ENCODE assay signal across 1 cellular context in genomic region chr19:44356383-44357111, GRCh38.
TF ChIP-seq lines count a peak whose summit lies in the region.

ZNF112 (minus strand) TSS chr19:44356680; CDS start chr19:44340539, 16,141 bp downstream.

TF ChIP-seq in HepG2, 621 proteins besides CTCF, POLR2A, EP300 and RAD21 (continued from another document and continues in another):
- TF ChIP-seq ZBTB49 (CRISPR knock-in tag; IDR thresholded peaks at IDR 0.05; ENCODE audit: borderline replicate concordance) (no peak), RFXAP (CRISPR knock-in tag; IDR thresholded peaks at IDR 0.05; ENCODE audit: borderline replicate concordance) (peak; percentile 60; the same call in 1 of the 2 replicates), CBX5 (CRISPR knock-in tag; IDR thresholded peaks at IDR 0.05; ENCODE audit: borderline replicate concordance) (no peak; the same call in 1 of the 2 replicates), HOXA9 (CRISPR knock-in tag; IDR thresholded peaks at IDR 0.05; ENCODE audit: borderline replicate concordance) (no peak), ELF1 (CRISPR knock-in tag; IDR thresholded peaks at IDR 0.05) (peak; percentile 96), TEAD2 (CRISPR knock-in tag; IDR thresholded peaks at IDR 0.05) (no peak), SOX5 (CRISPR knock-in tag; IDR thresholded peaks at IDR 0.05; ENCODE audit: borderline replicate concordance) (no peak), ZNF543 (CRISPR knock-in tag; IDR thresholded peaks at IDR 0.05) (no peak), ZNF337 (CRISPR knock-in tag; IDR thresholded peaks at IDR 0.05; ENCODE audit: borderline replicate concordance, low read depth) (no peak), ZNF143 (CRISPR knock-in tag; IDR thresholded peaks at IDR 0.05) (peak; percentile 99), ZNF644 (CRISPR knock-in tag; IDR thresholded peaks at IDR 0.05; ENCODE audit: low read depth) (no peak), RARG (CRISPR knock-in tag; IDR thresholded peaks at IDR 0.05; ENCODE audit: low read depth) (no peak), MYC (CRISPR knock-in tag; IDR thresholded peaks at IDR 0.05; ENCODE audit: borderline replicate concordance) (peak; percentile 40; the same call in 1 of the 2 replicates), ZNF607 (CRISPR knock-in tag; IDR thresholded peaks at IDR 0.05; ENCODE audit: borderline replicate concordance) (no peak), GPBP1L1 (CRISPR knock-in tag; IDR thresholded peaks at IDR 0.05) (no peak), MIXL1 (CRISPR knock-in tag; IDR thresholded peaks at IDR 0.05) (0 out of 2 replicates have a peak, but pooled peaks have one; percentile 13), POGZ (CRISPR knock-in tag; IDR thresholded peaks at IDR 0.05) (peak; percentile 57), SOX13 (IDR thresholded peaks at IDR 0.05) (no peak), SOX13 (CRISPR knock-in tag; conservative IDR thresholded peaks at IDR 0.05 in 1 of 2, IDR thresholded peaks at IDR 0.05 in 1 of 2) (no peak), FOXC1 (CRISPR knock-in tag; IDR thresholded peaks at IDR 0.05; ENCODE audit: borderline replicate concordance) (peak; percentile 73; the same call in 1 of the 2 replicates), ZNF441 (CRISPR knock-in tag; IDR thresholded peaks at IDR 0.05; ENCODE audit: borderline replicate concordance) (0 out of 2 replicates have a peak, but pooled peaks have one; percentile 56), E2F2 (CRISPR knock-in tag; IDR thresholded peaks at IDR 0.05; ENCODE audit: borderline replicate concordance) (no peak), BORCS8-MEF2B (CRISPR knock-in tag; IDR thresholded peaks at IDR 0.05) (peak; percentile 50; the same call in 1 of the 2 replicates), GZF1 (CRISPR knock-in tag; IDR thresholded peaks at IDR 0.05) (no peak), BHLHE40 (IDR thresholded peaks at IDR 0.05; ENCODE audit: low read length) (no peak), ARHGAP35 (CRISPR knock-in tag; IDR thresholded peaks at IDR 0.05; ENCODE audit: borderline replicate concordance) (no peak), SMAD1 (CRISPR knock-in tag; IDR thresholded peaks at IDR 0.05; ENCODE audit: borderline replicate concordance, low read depth) (no peak), CHD4 (IDR thresholded peaks at IDR 0.05; ENCODE audit: borderline replicate concordance, low read length) (no peak), ZNF891 (CRISPR knock-in tag; IDR thresholded peaks at IDR 0.05) (peak; percentile 64; the same call in 1 of the 2 replicates), FOXA1 (IDR thresholded peaks at IDR 0.05) (no peak), FOXA1 (CRISPR knock-in tag; IDR thresholded peaks at IDR 0.05) (no peak), ZNF737 (CRISPR knock-in tag; IDR thresholded peaks at IDR 0.05; ENCODE audit: borderline replicate concordance) (no peak), SNAI1 (CRISPR knock-in tag; IDR thresholded peaks at IDR 0.05; ENCODE audit: borderline replicate concordance) (no peak), ATF3 (CRISPR knock-in tag; IDR thresholded peaks at IDR 0.05) (no peak), MED13 (CRISPR knock-in tag; IDR thresholded peaks at IDR 0.05) (no peak), ZNF646 (CRISPR knock-in tag; IDR thresholded peaks at IDR 0.05) (no peak), GRHL1 (CRISPR knock-in tag; conservative IDR thresholded peaks at IDR 0.05) (no peak), ZNF142 (CRISPR knock-in tag; IDR thresholded peaks at IDR 0.05) (no peak), ZNF605 (CRISPR knock-in tag; IDR thresholded peaks at IDR 0.05) (no peak; the same call in 1 of the 2 replicates), MBD4 (IDR thresholded peaks at IDR 0.05; ENCODE audit: borderline replicate concordance, low read length) (no peak), ZSCAN25 (CRISPR knock-in tag; IDR thresholded peaks at IDR 0.05) (no peak), ZBTB37 (CRISPR knock-in tag; IDR thresholded peaks at IDR 0.05) (no peak), KLF6 (CRISPR knock-in tag; IDR thresholded peaks at IDR 0.05) (no peak)
